ENCODE assay signal across 17 cellular contexts in genomic region chr10:114613237-114613979, GRCh38. TPM values are rescaled to one million over a fixed set of nuclear protein-coding genes. Genes with fewer than 3 reads are reported as not detected.
A peak's percentile ranks its signal among the peaks of the same experiment; 100 is the strongest.
DNase-seq lines count a peak whose midpoint lies in the region; ATAC-seq and TF ChIP-seq lines count a peak whose summit lies in the region.
"Had no signal": no experiment of that assay in that cellular context is flagged by ENCODE, and none has a peak within 500 bp of the region (broad histone marks: within the 10 kb centered on the region; RNA-seq: fewer than 3 reads in every experiment).

No MANE protein-coding gene starts in this region.

- peaks cover 31% of the 10 kb centered on the region for H3K4me1 ChIP-seq in Caco-2
- H3K4me1 ChIP-seq in gastrocnemius medialis = peaks cover 12 to 45% of the 10 kb centered on the region in 2 donors
- H3K4me1 ChIP-seq: prostate gland had no signal

- peak overlapping the region; percentile 38 to 76 (median 68) for H3K27ac ChIP-seq in gastrocnemius medialis
- H3K27ac ChIP-seq: prostate gland, SK-N-MC had no signal

- H3K4me3 ChIP-seq in Caco-2 (ENCODE audit: low read depth, low read length) (no peak overlapping the region), gastrocnemius medialis (no peak overlapping the region)
- H3K4me3 ChIP-seq: GM23338, prostate gland, SK-N-MC had no signal

- H3K27ac Mint-ChIP-seq in Caco-2 (ENCODE audit: unreplicated experiment) = peak overlapping the region; percentile 45
- H3K27ac Mint-ChIP-seq: activated CD8-positive, alpha-beta T cell treated with anti-CD3 and anti-CD28 coated beads, Interleukin-2, amount 10 ng/mL, durations not matched to agents 7 days and 5 days; GM23338; immature natural killer cell had no signal

- H3K9me3 Mint-ChIP-seq in Caco-2 (ENCODE audit: unreplicated experiment) = peaks cover 11% of the 10 kb centered on the region
- H3K9me3 Mint-ChIP-seq: GM23338, immature natural killer cell, naive B cell had no signal

- peaks cover 26% of the 10 kb centered on the region for H3K4me1 Mint-ChIP-seq in Caco-2 (ENCODE audit: low read depth, unreplicated experiment)
- H3K4me1 Mint-ChIP-seq: immature natural killer cell had no signal

- in situ Hi-C loops in gastrocnemius medialis (cut with MboI; ENCODE audit: low sequenced_read_pairs in 4 of 4) = no loop called here

- peak in 1 of 2 experiments; percentile 35 for DNase-seq in Caco-2
- peak; percentile 51 for DNase-seq in dermis blood vessel endothelial cell
- DNase-seq in kidney glomerular epithelial cell (lab: John Stamatoyannopoulos, UW) = peak; percentile 63
- DNase-seq in gastrocnemius medialis = no peak
- DNase-seq in NOMO-1 treated with DMSO at 0.1 percent for 48 hours (lab: John Stamatoyannopoulos, UW; ENCODE audit: unreplicated experiment) = no peak
- no peak for DNase-seq in NCI-H446 (lab: John Stamatoyannopoulos, UW)
- no peak for DNase-seq in HuH-7 (ENCODE audit: low spot score)
- DNase-seq: activated CD8-positive, alpha-beta T cell treated with anti-CD3 and anti-CD28 coated beads, Interleukin-2, amount 10 ng/mL, durations not matched to agents 7 days and 5 days; effector CD8-positive, alpha-beta T cell; immature natural killer cell; naive B cell; NCI-H2171; stimulated activated CD4-positive, alpha-beta T cell treated with anti-CD3 and anti-CD28 coated beads, Interleukin-2, amount 100 ng/mL, for 48 hours had no signal

- TF ChIP-seq CTCF in Caco-2 (IDR thresholded peaks at IDR 0.05; ENCODE audit: insufficient read depth in 1 of 2, low read depth in 1 of 2, low read length in 1 of 2, severe bottlenecking in 1 of 2, unreplicated experiment in 1 of 2) (no peak), gastrocnemius medialis (IDR thresholded peaks at IDR 0.05 in 4 of 5, conservative IDR thresholded peaks at IDR 0.05 in 1 of 5) (no peak)

- H3K4me3 Mint-ChIP-seq in Caco-2 (ENCODE audit: unreplicated experiment) = no peak overlapping the region
- H3K4me3 Mint-ChIP-seq: activated CD8-positive, alpha-beta T cell treated with anti-CD3 and anti-CD28 coated beads, Interleukin-2, amount 10 ng/mL, durations not matched to agents 7 days and 5 days; GM23338; immature natural killer cell; naive B cell had no signal

- intact Hi-C loops in Caco-2 (cut with micrococcal nuclease; ENCODE audit: unreplicated experiment) (loop anchor here (1.0 kb wide), 1 partner anchor 8 kb away; no protein-coding TSS in a partner anchor), gastrocnemius medialis (cut with DNase I; ENCODE audit: low total_unique reads) (loop anchor here (5.0 kb wide), 1 partner anchor 36 kb away; no protein-coding TSS in a partner anchor)

- no peak for TF ChIP-seq POLR2A in gastrocnemius medialis (IDR thresholded peaks at IDR 0.05)

- CTCF ChIA-PET in Caco-2 (lab: Charles Lee) = interaction anchor here (0.9 kb wide), 1 partner anchor 9 kb away, joined by 7 read pairs; no protein-coding TSS in a partner anchor

- no TSS peak for BruUV-seq in Caco-2 (replicated peaks; lab: Mats Ljungman, UMichigan)

- peaks cover 6% of the 10 kb centered on the region for H3K36me3 Mint-ChIP-seq in Caco-2 (ENCODE audit: insufficient read depth, unreplicated experiment)
- H3K36me3 Mint-ChIP-seq: naive B cell had no signal

- no peak for ATAC-seq in gastrocnemius medialis
- ATAC-seq in GM18861 (IDR thresholded peaks at IDR 0.05; ENCODE audit: unreplicated experiment) = no peak
- ATAC-seq: activated CD8-positive, alpha-beta T cell treated with anti-CD3 and anti-CD28 coated beads, Interleukin-2, amount 10 ng/mL, durations not matched to agents 7 days and 5 days; GM23338 had no signal

- H3K27me3 Mint-ChIP-seq in Caco-2 (ENCODE audit: insufficient read depth, unreplicated experiment) = no peaks in the 10 kb centered on the region

- no peaks in the 10 kb centered on the region for H3K27me3 ChIP-seq in Caco-2 (replicated peaks; ENCODE audit: control insufficient read depth, insufficient read depth, low read length)
- H3K27me3 ChIP-seq in gastrocnemius medialis = no peaks in the 10 kb centered on the region

- no peaks in the 10 kb centered on the region for H3K36me3 ChIP-seq in Caco-2 (ENCODE audit: control insufficient read depth, insufficient read depth, low read length)
- no peaks in the 10 kb centered on the region for H3K36me3 ChIP-seq in gastrocnemius medialis
- H3K36me3 ChIP-seq: prostate gland had no signal

- POLR2A ChIA-PET in Caco-2 (lab: Charles Lee) = interaction anchor here (0.5 to 1.5 kb wide), 2 partner anchors 19 to 21 kb away, joined by 3 to 4 read pairs; no protein-coding TSS in a partner anchor

- H3K9me3 ChIP-seq in Caco-2 = no peaks in the 10 kb centered on the region
- H3K9me3 ChIP-seq in gastrocnemius medialis = no peaks in the 10 kb centered on the region
- H3K9me3 ChIP-seq: prostate gland had no signal

RNA-seq across cellular contexts. Expression of gene ABLIM1, which starts 44.7 kb away (rescaled TPM):
- total RNA-seq in Caco-2 (2022) (71.7 and 79.3 TPM in 2 replicates), dermis blood vessel endothelial cell (141 and 159 TPM in 2 replicates), gastrocnemius medialis (100 to 1,000 TPM in 3 of 4 donors, 10 to 100 TPM in 1; 84.7 to 203 (median 150) TPM)

Comparison
In these comparisons a context has a peak if more than half of its experiments do, and no peak if none do; other contexts are left out.
1. DNase-seq: peak in dermis blood vessel endothelial cell (single experiment) and kidney glomerular epithelial cell (single experiment); none in gastrocnemius medialis (0 of 2), NOMO-1 treated with DMSO at 0.1 percent for 48 hours (single experiment), NCI-H446 (0 of 2) and HuH-7 (single experiment).